ENCODE assay signal across 1 cellular context in the genomic region with DNA sequence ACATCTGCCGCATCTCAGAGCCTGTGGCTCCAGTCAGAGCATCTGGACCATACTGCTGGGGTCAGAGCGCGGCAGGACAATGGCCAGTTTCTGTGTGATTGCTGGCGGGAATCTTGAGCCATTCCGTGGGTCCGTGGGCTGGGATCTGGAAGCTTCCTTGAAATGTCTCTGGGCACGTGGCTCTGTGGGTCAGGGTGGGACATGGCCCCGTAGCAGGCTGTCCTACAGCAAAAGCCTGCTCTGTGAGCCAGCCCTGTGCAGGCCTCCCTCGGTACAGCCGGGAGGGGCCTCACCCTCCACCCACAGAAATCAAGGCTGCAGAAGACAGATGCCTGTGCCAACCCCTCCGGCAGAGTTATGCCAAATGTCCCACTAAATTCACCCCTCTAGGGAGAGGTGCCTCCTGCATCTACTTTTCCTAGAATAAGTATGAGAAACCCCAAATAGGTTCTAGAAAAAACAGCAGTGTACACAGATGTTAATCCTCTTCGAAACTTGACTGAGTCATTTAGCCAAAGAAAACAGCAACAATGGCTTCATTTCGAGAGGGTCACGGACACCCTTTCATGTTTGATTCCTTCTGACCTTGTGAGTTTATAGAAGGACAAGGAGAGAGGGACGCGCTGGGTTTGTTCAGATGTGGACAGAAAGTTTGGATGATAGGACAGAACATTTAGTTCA.
TF ChIP-seq lines count a peak whose summit lies in the region.

No MANE protein-coding gene starts in this region.

TF ChIP-seq in HepG2, 621 proteins besides CTCF, POLR2A, EP300 and RAD21 (continues in another document):
- TF ChIP-seq, protein P1, sequence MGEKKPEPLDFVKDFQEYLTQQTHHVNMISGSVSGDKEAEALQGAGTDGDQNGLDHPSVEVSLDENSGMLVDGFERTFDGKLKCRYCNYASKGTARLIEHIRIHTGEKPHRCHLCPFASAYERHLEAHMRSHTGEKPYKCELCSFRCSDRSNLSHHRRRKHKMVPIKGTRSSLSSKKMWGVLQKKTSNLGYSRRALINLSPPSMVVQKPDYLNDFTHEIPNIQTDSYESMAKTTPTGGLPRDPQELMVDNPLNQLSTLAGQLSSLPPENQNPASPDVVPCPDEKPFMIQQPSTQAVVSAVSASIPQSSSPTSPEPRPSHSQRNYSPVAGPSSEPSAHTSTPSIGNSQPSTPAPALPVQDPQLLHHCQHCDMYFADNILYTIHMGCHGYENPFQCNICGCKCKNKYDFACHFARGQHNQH (CRISPR knock-in tag; IDR thresholded peaks at IDR 0.05) = 0 out of 2 replicates have a peak, but pooled peaks have one; percentile 29
- TF ChIP-seq THAP11 (CRISPR knock-in tag; IDR thresholded peaks at IDR 0.05) = peak; percentile 50
- TF ChIP-seq ETV6 (CRISPR knock-in tag; conservative IDR thresholded peaks at IDR 0.05) = no peak
- no peak for TF ChIP-seq CHD4 (IDR thresholded peaks at IDR 0.05; ENCODE audit: borderline replicate concordance, low read length)
- TF ChIP-seq, protein P2, sequence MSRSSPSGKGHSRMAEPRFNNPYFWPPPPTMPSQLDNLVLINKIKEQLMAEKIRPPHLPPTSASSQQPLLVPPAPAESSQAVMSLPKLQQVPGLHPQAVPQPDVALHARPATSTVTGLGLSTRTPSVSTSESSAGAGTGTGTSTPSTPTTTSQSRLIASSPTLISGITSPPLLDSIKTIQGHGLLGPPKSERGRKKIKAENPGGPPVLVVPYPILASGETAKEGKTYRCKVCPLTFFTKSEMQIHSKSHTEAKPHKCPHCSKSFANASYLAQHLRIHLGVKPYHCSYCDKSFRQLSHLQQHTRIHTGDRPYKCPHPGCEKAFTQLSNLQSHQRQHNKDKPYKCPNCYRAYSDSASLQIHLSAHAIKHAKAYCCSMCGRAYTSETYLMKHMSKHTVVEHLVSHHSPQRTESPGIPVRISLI (CRISPR knock-in tag; IDR thresholded peaks at IDR 0.05; ENCODE audit: borderline replicate concordance) = peak; percentile 67
- TF ChIP-seq, protein P3, sequence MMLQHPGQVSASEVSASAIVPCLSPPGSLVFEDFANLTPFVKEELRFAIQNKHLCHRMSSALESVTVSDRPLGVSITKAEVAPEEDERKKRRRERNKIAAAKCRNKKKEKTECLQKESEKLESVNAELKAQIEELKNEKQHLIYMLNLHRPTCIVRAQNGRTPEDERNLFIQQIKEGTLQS (CRISPR knock-in tag; IDR thresholded peaks at IDR 0.05) = 0 out of 2 replicates have a peak, but pooled peaks have one; percentile 42
- TF ChIP-seq, protein P4, sequence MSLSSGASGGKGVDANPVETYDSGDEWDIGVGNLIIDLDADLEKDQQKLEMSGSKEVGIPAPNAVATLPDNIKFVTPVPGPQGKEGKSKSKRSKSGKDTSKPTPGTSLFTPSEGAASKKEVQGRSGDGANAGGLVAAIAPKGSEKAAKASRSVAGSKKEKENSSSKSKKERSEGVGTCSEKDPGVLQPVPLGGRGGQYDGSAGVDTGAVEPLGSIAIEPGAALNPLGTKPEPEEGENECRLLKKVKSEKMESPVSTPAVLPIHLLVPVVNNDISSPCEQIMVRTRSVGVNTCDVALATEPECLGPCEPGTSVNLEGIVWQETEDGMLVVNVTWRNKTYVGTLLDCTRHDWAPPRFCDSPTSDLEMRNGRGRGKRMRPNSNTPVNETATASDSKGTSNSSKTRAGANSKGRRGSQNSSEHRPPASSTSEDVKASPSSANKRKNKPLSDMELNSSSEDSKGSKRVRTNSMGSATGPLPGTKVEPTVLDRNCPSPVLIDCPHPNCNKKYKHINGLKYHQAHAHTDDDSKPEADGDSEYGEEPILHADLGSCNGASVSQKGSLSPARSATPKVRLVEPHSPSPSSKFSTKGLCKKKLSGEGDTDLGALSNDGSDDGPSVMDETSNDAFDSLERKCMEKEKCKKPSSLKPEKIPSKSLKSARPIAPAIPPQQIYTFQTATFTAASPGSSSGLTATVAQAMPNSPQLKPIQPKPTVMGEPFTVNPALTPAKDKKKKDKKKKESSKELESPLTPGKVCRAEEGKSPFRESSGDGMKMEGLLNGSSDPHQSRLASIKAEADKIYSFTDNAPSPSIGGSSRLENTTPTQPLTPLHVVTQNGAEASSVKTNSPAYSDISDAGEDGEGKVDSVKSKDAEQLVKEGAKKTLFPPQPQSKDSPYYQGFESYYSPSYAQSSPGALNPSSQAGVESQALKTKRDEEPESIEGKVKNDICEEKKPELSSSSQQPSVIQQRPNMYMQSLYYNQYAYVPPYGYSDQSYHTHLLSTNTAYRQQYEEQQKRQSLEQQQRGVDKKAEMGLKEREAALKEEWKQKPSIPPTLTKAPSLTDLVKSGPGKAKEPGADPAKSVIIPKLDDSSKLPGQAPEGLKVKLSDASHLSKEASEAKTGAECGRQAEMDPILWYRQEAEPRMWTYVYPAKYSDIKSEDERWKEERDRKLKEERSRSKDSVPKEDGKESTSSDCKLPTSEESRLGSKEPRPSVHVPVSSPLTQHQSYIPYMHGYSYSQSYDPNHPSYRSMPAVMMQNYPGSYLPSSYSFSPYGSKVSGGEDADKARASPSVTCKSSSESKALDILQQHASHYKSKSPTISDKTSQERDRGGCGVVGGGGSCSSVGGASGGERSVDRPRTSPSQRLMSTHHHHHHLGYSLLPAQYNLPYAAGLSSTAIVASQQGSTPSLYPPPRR (CRISPR knock-in tag; IDR thresholded peaks at IDR 0.05; ENCODE audit: borderline replicate concordance) = peak; percentile 78; the same call in 1 of the 2 replicates
- TF ChIP-seq NFYC (CRISPR knock-in tag; IDR thresholded peaks at IDR 0.05) = no peak
- TF ChIP-seq ZNF282 (IDR thresholded peaks at IDR 0.05; ENCODE audit: partially characterized antibody) = no peak
- TF ChIP-seq SIX4 (CRISPR knock-in tag; IDR thresholded peaks at IDR 0.05) = peak; percentile 49
- TF ChIP-seq MIER3 (CRISPR knock-in tag; IDR thresholded peaks at IDR 0.05; ENCODE audit: borderline replicate concordance) = peak; percentile 70; the same call in 1 of the 2 replicates
- TF ChIP-seq, protein P5, sequence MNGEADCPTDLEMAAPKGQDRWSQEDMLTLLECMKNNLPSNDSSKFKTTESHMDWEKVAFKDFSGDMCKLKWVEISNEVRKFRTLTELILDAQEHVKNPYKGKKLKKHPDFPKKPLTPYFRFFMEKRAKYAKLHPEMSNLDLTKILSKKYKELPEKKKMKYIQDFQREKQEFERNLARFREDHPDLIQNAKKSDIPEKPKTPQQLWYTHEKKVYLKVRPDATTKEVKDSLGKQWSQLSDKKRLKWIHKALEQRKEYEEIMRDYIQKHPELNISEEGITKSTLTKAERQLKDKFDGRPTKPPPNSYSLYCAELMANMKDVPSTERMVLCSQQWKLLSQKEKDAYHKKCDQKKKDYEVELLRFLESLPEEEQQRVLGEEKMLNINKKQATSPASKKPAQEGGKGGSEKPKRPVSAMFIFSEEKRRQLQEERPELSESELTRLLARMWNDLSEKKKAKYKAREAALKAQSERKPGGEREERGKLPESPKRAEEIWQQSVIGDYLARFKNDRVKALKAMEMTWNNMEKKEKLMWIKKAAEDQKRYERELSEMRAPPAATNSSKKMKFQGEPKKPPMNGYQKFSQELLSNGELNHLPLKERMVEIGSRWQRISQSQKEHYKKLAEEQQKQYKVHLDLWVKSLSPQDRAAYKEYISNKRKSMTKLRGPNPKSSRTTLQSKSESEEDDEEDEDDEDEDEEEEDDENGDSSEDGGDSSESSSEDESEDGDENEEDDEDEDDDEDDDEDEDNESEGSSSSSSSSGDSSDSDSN (CRISPR knock-in tag; IDR thresholded peaks at IDR 0.05) = 0 out of 2 replicates have a peak, but pooled peaks have one; percentile 20
- TF ChIP-seq, protein P6, sequence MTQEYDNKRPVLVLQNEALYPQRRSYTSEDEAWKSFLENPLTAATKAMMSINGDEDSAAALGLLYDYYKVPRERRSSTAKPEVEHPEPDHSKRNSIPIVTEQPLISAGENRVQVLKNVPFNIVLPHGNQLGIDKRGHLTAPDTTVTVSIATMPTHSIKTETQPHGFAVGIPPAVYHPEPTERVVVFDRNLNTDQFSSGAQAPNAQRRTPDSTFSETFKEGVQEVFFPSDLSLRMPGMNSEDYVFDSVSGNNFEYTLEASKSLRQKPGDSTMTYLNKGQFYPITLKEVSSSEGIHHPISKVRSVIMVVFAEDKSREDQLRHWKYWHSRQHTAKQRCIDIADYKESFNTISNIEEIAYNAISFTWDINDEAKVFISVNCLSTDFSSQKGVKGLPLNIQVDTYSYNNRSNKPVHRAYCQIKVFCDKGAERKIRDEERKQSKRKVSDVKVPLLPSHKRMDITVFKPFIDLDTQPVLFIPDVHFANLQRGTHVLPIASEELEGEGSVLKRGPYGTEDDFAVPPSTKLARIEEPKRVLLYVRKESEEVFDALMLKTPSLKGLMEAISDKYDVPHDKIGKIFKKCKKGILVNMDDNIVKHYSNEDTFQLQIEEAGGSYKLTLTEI (CRISPR knock-in tag; conservative IDR thresholded peaks at IDR 0.05) = no peak
- TF ChIP-seq SSRP1 (CRISPR knock-in tag; IDR thresholded peaks at IDR 0.05) = no peak
- no peak for TF ChIP-seq KMT2A (CRISPR knock-in tag; IDR thresholded peaks at IDR 0.05)
- no peak for TF ChIP-seq GTF3A (CRISPR knock-in tag; conservative IDR thresholded peaks at IDR 0.05)
- TF ChIP-seq ZNF629 (CRISPR knock-in tag; conservative IDR thresholded peaks at IDR 0.05) = no peak
- TF ChIP-seq, protein P7, sequence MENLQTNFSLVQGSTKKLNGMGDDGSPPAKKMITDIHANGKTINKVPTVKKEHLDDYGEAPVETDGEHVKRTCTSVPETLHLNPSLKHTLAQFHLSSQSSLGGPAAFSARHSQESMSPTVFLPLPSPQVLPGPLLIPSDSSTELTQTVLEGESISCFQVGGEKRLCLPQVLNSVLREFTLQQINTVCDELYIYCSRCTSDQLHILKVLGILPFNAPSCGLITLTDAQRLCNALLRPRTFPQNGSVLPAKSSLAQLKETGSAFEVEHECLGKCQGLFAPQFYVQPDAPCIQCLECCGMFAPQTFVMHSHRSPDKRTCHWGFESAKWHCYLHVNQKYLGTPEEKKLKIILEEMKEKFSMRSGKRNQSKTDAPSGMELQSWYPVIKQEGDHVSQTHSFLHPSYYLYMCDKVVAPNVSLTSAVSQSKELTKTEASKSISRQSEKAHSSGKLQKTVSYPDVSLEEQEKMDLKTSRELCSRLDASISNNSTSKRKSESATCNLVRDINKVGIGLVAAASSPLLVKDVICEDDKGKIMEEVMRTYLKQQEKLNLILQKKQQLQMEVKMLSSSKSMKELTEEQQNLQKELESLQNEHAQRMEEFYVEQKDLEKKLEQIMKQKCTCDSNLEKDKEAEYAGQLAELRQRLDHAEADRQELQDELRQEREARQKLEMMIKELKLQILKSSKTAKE (CRISPR knock-in tag; IDR thresholded peaks at IDR 0.05; ENCODE audit: borderline replicate concordance) = peak; percentile 75; the same call in 1 of the 2 replicates
- 0 out of 2 replicates have a peak, but pooled peaks have one; percentile 38 for TF ChIP-seq ATF7-NPFF (CRISPR knock-in tag; IDR thresholded peaks at IDR 0.05; ENCODE audit: low read depth)
- no peak for TF ChIP-seq ZNF558 (CRISPR knock-in tag; IDR thresholded peaks at IDR 0.05; ENCODE audit: borderline replicate concordance)
- TF ChIP-seq, protein P8, sequence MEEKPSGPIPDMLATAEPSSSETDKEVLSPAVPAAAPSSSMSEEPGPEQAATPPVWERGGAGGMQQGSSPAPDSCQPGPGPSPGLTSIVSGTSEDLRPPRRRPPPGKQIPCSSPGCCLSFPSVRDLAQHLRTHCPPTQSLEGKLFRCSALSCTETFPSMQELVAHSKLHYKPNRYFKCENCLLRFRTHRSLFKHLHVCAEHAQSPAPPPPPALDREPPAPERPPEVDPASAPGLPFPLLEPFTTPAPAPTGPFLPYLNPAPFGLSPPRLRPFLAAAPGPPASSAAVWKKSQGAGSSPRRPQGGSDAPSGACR (CRISPR knock-in tag; IDR thresholded peaks at IDR 0.05) = no peak
- no peak for TF ChIP-seq MAZ (IDR thresholded peaks at IDR 0.05; ENCODE audit: borderline replicate concordance, low read depth, low read length)
- no peak for TF ChIP-seq MAZ (CRISPR knock-in tag; IDR thresholded peaks at IDR 0.05; ENCODE audit: low read depth)
- TF ChIP-seq FOXK2 (IDR thresholded peaks at IDR 0.05) = no peak
- TF ChIP-seq, protein P9, sequence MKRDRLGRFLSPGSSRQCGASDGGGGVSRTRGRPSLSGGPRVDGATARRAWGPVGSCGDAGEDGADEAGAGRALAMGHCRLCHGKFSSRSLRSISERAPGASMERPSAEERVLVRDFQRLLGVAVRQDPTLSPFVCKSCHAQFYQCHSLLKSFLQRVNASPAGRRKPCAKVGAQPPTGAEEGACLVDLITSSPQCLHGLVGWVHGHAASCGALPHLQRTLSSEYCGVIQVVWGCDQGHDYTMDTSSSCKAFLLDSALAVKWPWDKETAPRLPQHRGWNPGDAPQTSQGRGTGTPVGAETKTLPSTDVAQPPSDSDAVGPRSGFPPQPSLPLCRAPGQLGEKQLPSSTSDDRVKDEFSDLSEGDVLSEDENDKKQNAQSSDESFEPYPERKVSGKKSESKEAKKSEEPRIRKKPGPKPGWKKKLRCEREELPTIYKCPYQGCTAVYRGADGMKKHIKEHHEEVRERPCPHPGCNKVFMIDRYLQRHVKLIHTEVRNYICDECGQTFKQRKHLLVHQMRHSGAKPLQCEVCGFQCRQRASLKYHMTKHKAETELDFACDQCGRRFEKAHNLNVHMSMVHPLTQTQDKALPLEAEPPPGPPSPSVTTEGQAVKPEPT (CRISPR knock-in tag; IDR thresholded peaks at IDR 0.05; ENCODE audit: low read depth) = no peak
- TF ChIP-seq ZBTB38 (CRISPR knock-in tag; IDR thresholded peaks at IDR 0.05) = peak; percentile 51; the same call in 1 of the 2 replicates
- TF ChIP-seq, protein P10, sequence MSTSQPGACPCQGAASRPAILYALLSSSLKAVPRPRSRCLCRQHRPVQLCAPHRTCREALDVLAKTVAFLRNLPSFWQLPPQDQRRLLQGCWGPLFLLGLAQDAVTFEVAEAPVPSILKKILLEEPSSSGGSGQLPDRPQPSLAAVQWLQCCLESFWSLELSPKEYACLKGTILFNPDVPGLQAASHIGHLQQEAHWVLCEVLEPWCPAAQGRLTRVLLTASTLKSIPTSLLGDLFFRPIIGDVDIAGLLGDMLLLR (CRISPR knock-in tag; IDR thresholded peaks at IDR 0.05) = peak; percentile 49; the same call in 1 of the 2 replicates
- no peak for TF ChIP-seq ONECUT2 (CRISPR knock-in tag; IDR thresholded peaks at IDR 0.05)
- TF ChIP-seq FOXP1 (IDR thresholded peaks at IDR 0.05) = no peak
- TF ChIP-seq FOXP1 (CRISPR knock-in tag; IDR thresholded peaks at IDR 0.05) = peak; percentile 87
- TF ChIP-seq, protein P11, sequence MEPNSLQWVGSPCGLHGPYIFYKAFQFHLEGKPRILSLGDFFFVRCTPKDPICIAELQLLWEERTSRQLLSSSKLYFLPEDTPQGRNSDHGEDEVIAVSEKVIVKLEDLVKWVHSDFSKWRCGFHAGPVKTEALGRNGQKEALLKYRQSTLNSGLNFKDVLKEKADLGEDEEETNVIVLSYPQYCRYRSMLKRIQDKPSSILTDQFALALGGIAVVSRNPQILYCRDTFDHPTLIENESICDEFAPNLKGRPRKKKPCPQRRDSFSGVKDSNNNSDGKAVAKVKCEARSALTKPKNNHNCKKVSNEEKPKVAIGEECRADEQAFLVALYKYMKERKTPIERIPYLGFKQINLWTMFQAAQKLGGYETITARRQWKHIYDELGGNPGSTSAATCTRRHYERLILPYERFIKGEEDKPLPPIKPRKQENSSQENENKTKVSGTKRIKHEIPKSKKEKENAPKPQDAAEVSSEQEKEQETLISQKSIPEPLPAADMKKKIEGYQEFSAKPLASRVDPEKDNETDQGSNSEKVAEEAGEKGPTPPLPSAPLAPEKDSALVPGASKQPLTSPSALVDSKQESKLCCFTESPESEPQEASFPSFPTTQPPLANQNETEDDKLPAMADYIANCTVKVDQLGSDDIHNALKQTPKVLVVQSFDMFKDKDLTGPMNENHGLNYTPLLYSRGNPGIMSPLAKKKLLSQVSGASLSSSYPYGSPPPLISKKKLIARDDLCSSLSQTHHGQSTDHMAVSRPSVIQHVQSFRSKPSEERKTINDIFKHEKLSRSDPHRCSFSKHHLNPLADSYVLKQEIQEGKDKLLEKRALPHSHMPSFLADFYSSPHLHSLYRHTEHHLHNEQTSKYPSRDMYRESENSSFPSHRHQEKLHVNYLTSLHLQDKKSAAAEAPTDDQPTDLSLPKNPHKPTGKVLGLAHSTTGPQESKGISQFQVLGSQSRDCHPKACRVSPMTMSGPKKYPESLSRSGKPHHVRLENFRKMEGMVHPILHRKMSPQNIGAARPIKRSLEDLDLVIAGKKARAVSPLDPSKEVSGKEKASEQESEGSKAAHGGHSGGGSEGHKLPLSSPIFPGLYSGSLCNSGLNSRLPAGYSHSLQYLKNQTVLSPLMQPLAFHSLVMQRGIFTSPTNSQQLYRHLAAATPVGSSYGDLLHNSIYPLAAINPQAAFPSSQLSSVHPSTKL (CRISPR knock-in tag; IDR thresholded peaks at IDR 0.05) = peak; percentile 87
